Comparison of ENCODE assay signal across 12 cellular contexts in the genomic region with DNA sequence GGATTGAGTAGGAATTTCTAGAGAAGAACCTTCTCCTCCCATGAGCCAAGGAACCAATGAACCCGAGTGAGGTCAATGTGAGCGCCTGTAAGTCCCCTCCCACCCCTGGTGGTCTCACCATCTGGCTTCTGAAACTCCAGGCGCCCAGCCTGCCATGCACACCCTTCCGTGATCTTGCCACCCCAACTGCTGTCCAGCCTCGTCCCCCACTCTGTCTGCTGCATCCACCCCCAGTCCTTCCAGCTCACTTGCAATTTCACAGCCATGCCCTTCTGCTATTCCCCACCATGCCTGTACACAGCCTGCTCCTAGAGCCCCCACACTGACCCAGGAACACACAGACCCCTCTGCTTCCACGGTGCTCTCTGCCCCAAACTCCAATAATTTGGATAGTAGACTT.
DNase-seq lines count a peak whose midpoint lies in the region; ATAC-seq and TF ChIP-seq lines count a peak whose summit lies in the region.
"Had no signal": no experiment of that assay in that cellular context is flagged by ENCODE, and none has a peak within 500 bp of the region (broad histone marks: within the 10 kb centered on the region; RNA-seq: fewer than 3 reads in every experiment).

No MANE protein-coding gene starts in this region.

- no peak for ATAC-seq in GM21529 (IDR thresholded peaks at IDR 0.05; ENCODE audit: unreplicated experiment)
- ATAC-seq: CD8-positive, alpha-beta T cell had no signal

- H3K27ac Mint-ChIP-seq in chondrocyte (ENCODE audit: unreplicated experiment): peak overlapping the region; percentile 52
- H3K27ac Mint-ChIP-seq: B cell; CD8-positive, alpha-beta T cell had no signal

- DNase-seq in Karpas-422: peak; percentile 7
- no peak for DNase-seq in chondrocyte (ENCODE audit: low spot score)
- peak; percentile 19 for DNase-seq in osteoblast (ENCODE audit: insufficient read length, low spot score, missing footprints)
- DNase-seq in activated CD4-positive, alpha-beta T cell treated with anti-CD3 and anti-CD28 coated beads for 1 hour: no peak
- DNase-seq in DMS79 (lab: John Stamatoyannopoulos, UW): no peak
- DNase-seq: Calu3, GDM1 had no signal

- no peaks in the 10 kb centered on the region for H3K9me2 ChIP-seq in Karpas-422 (replicated peaks; ENCODE audit: insufficient read depth, low read length)

- H3K27me3 Mint-ChIP-seq in chondrocyte (ENCODE audit: low read depth): no peaks in the 10 kb centered on the region
- H3K27me3 Mint-ChIP-seq: B cell had no signal

- H3K4me3 ChIP-seq in Karpas-422 (ENCODE audit: low read length): no peak overlapping the region
- H3K4me3 ChIP-seq in osteoblast (ENCODE audit: insufficient read depth, low read length): no peak overlapping the region
- H3K4me3 ChIP-seq: BLaER1 treated with 17β-estradiol and CSF1 and Interleukin-3, amounts not matched to agents 10 nM and 100 nM; HAP-1 had no signal

- no peaks in the 10 kb centered on the region for H4K20me1 ChIP-seq in Karpas-422 (ENCODE audit: insufficient read depth, low read depth, low read length)
- H4K20me1 ChIP-seq in osteoblast (ENCODE audit: insufficient read depth, low read length): no peaks in the 10 kb centered on the region
- H4K20me1 ChIP-seq: BLaER1 treated with 17β-estradiol and CSF1 and Interleukin-3, amounts not matched to agents 10 nM and 100 nM had no signal

- H3K27me3 ChIP-seq in Karpas-422 (ENCODE audit: low read length): no peaks in the 10 kb centered on the region; the same call in 1 of the 2 replicates
- H3K27me3 ChIP-seq in osteoblast (ENCODE audit: insufficient read depth, low read length): no peaks in the 10 kb centered on the region
- H3K27me3 ChIP-seq: BLaER1 treated with 17β-estradiol and CSF1 and Interleukin-3, amounts not matched to agents 10 nM and 100 nM had no signal

- H3K36me3 ChIP-seq in Karpas-422 (ENCODE audit: insufficient read depth, low read length): no peaks in the 10 kb centered on the region
- no peaks in the 10 kb centered on the region for H3K36me3 ChIP-seq in osteoblast (ENCODE audit: insufficient read depth, low read length)
- H3K36me3 ChIP-seq: HAP-1 had no signal

- TF ChIP-seq CTCF in chondrocyte (IDR thresholded peaks at IDR 0.05) (no peak), osteoblast (IDR thresholded peaks at IDR 0.05; ENCODE audit: extremely low read depth, low read depth, low read length) (no peak)

- H3K9me3 ChIP-seq in Karpas-422 (ENCODE audit: low read length) (no peaks in the 10 kb centered on the region), osteoblast (ENCODE audit: low read depth, low read length) (no peaks in the 10 kb centered on the region)
- H3K9me3 ChIP-seq: HAP-1 had no signal

- H3K4me1 ChIP-seq in Karpas-422 (ENCODE audit: low read length): no peaks in the 10 kb centered on the region
- peaks cover 3% of the 10 kb centered on the region for H3K4me1 ChIP-seq in osteoblast (ENCODE audit: insufficient read depth, low read length)
- H3K4me1 ChIP-seq: BLaER1 treated with 17β-estradiol and CSF1 and Interleukin-3, amounts not matched to agents 10 nM and 100 nM; HAP-1 had no signal

- no peak overlapping the region for H3K4me3 Mint-ChIP-seq in chondrocyte (ENCODE audit: unreplicated experiment)
- H3K4me3 Mint-ChIP-seq: B cell; CD8-positive, alpha-beta T cell had no signal

- H3K9me3 Mint-ChIP-seq in chondrocyte (ENCODE audit: low read depth): peaks cover 10% of the 10 kb centered on the region

- H2AFZ ChIP-seq in Karpas-422 (ENCODE audit: low read length): no peak overlapping the region
- no peak overlapping the region for H2AFZ ChIP-seq in osteoblast (ENCODE audit: low read length)

- H3K79me2 ChIP-seq in Karpas-422 (ENCODE audit: low read length) (no peaks in the 10 kb centered on the region), osteoblast (ENCODE audit: insufficient read depth, low read length) (no peaks in the 10 kb centered on the region)

- no peak overlapping the region for H3K4me2 ChIP-seq in Karpas-422 (ENCODE audit: low read depth, low read length, poor library complexity, severe bottlenecking)
- no peak overlapping the region for H3K4me2 ChIP-seq in osteoblast (ENCODE audit: insufficient read depth, low read length)
- H3K4me2 ChIP-seq: BLaER1 treated with 17β-estradiol and CSF1 and Interleukin-3, amounts not matched to agents 10 nM and 100 nM had no signal

- no peak overlapping the region for H3K27ac ChIP-seq in Karpas-422 (ENCODE audit: low read length)
- H3K27ac ChIP-seq in osteoblast (ENCODE audit: low read depth, low read length): no peak overlapping the region
- H3K27ac ChIP-seq: BLaER1 treated with 17β-estradiol and CSF1 and Interleukin-3, amounts not matched to agents 10 nM and 100 nM had no signal

- H3K36me3 Mint-ChIP-seq in chondrocyte (ENCODE audit: low read depth): peaks cover 6% of the 10 kb centered on the region
- H3K36me3 Mint-ChIP-seq: CD8-positive, alpha-beta T cell had no signal

- H3K4me1 Mint-ChIP-seq in chondrocyte (ENCODE audit: low read depth): peaks cover 34% of the 10 kb centered on the region
- H3K4me1 Mint-ChIP-seq: B cell had no signal

- H3K9ac ChIP-seq in Karpas-422 (ENCODE audit: low read length): no peak overlapping the region
- H3K9ac ChIP-seq: BLaER1 treated with 17β-estradiol and CSF1 and Interleukin-3, amounts not matched to agents 10 nM and 100 nM had no signal

Comparison
In these comparisons a context has a peak if more than half of its experiments do, and no peak if none do; other contexts are left out.
1. DNase-seq: peak in Karpas-422 (single experiment) and osteoblast (single experiment); none in chondrocyte (single experiment), activated CD4-positive, alpha-beta T cell treated with anti-CD3 and anti-CD28 coated beads for 1 hour (single experiment) and DMS79 (single experiment).